1 cellular context compared by ENCODE assay signal in the genomic region with DNA sequence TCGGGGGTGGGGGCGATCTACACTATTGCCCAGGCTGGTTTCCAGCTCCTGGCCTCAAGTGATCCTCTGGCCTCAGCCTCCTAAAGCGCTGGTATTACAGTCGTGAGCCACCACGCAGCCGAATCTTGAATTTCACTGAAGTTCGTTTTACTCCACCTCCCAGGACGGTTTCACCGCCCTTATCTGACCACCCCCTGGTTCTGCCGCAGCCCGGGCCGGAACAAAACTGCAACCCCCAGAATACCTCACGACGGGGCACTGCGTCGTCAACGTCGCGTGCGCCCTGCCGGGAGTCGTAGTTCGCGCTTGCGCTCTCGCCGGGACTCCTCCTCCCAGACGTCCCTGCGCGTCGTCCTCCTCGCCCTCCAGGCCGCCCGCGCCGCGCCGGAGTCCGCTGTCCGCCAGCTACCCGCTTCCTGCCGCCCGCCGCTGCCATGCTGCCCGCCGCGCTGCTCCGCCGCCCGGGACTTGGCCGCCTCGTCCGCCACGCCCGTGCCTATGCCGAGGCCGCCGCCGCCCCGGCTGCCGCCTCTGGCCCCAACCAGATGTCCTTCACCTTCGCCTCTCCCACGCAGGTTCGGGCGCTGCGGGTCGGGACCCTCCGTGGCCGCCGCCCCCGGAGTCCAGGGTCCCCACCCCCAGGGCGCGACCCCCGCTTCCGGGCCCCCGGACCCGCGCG.
TF ChIP-seq lines count a peak whose summit lies in the region.

A gene (plus strand): TSS at position 335 of the 679 bp plus-strand sequence. CDS start 100 bp downstream, at position 435.

TF ChIP-seq in HepG2, 621 proteins besides CTCF, POLR2A, EP300 and RAD21 (continued from another document and continues in another):
- TF ChIP-seq, protein P1, sequence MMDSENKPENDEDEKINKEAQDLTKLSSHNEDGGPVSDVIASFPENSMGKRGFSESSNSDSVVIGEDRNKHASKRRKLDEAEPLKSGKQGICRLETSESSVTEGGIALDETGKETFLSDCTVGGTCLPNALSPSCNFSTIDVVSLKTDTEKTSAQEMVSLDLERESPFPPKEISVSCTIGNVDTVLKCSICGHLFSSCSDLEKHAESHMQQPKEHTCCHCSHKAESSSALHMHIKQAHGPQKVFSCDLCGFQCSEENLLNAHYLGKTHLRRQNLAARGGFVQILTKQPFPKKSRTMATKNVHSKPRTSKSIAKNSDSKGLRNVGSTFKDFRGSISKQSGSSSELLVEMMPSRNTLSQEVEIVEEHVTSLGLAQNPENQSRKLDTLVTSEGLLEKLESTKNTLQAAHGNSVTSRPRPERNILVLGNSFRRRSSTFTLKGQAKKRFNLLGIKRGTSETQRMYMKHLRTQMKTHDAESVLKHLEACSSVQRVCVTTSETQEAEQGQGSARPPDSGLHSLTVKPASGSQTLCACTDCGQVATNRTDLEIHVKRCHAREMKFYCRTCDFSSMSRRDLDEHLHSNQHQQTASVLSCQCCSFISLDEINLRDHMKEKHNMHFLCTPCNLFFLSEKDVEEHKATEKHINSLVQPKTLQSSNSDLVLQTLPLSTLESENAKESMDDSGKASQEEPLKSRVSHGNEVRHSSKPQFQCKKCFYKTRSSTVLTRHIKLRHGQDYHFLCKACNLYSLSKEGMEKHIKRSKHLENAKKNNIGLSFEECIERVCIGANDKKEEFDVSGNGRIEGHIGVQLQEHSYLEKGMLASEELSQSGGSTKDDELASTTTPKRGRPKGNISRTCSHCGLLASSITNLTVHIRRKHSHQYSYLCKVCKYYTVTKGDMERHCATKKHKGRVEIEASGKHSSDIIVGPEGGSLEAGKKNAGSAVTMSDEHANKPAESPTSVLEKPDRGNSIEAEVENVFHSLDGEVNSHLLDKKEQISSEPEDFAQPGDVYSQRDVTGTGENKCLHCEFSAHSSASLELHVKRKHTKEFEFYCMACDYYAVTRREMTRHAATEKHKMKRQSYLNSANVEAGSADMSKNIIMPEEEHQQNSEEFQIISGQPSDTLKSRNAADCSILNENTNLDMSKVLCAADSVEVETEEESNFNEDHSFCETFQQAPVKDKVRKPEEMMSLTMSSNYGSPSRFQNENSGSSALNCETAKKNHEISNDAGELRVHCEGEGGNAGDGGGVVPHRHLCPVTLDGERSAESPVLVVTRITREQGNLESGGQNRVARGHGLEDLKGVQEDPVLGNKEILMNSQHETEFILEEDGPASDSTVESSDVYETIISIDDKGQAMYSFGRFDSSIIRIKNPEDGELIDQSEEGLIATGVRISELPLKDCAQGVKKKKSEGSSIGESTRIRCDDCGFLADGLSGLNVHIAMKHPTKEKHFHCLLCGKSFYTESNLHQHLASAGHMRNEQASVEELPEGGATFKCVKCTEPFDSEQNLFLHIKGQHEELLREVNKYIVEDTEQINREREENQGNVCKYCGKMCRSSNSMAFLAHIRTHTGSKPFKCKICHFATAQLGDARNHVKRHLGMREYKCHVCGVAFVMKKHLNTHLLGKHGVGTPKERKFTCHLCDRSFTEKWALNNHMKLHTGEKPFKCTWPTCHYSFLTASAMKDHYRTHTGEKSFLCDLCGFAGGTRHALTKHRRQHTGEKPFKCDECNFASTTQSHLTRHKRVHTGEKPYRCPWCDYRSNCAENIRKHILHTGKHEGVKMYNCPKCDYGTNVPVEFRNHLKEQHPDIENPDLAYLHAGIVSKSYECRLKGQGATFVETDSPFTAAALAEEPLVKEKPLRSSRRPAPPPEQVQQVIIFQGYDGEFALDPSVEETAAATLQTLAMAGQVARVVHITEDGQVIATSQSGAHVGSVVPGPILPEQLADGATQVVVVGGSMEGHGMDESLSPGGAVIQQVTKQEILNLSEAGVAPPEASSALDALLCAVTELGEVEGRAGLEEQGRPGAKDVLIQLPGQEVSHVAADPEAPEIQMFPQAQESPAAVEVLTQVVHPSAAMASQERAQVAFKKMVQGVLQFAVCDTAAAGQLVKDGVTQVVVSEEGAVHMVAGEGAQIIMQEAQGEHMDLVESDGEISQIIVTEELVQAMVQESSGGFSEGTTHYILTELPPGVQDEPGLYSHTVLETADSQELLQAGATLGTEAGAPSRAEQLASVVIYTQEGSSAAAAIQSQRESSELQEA (CRISPR knock-in tag; IDR thresholded peaks at IDR 0.05; ENCODE audit: not compliant biosample characterization): no peak
- TF ChIP-seq SPEN (CRISPR knock-in tag; IDR thresholded peaks at IDR 0.05; ENCODE audit: low read depth) (peak; percentile 92), ZNF850 (CRISPR knock-in tag; conservative IDR thresholded peaks at IDR 0.05) (no peak), FOXK1 (CRISPR knock-in tag; IDR thresholded peaks at IDR 0.05; ENCODE audit: borderline replicate concordance, low read depth) (peak; percentile 69; the same call in 1 of the 2 replicates), JUNB (CRISPR knock-in tag; IDR thresholded peaks at IDR 0.05; ENCODE audit: borderline replicate concordance) (no peak), ZSCAN21 (CRISPR knock-in tag; IDR thresholded peaks at IDR 0.05; ENCODE audit: borderline replicate concordance) (peak; percentile 77; the same call in 1 of the 2 replicates), BHLHE40 (IDR thresholded peaks at IDR 0.05; ENCODE audit: low read length) (peak; percentile 73), MIER3 (CRISPR knock-in tag; IDR thresholded peaks at IDR 0.05; ENCODE audit: borderline replicate concordance) (peak; percentile 71; the same call in 1 of the 2 replicates), KLF12 (CRISPR knock-in tag; IDR thresholded peaks at IDR 0.05; ENCODE audit: borderline replicate concordance) (no peak), HDAC6 (IDR thresholded peaks at IDR 0.05; ENCODE audit: low read depth, low read length) (no peak), HNRNPL (IDR thresholded peaks at IDR 0.05; ENCODE audit: low read depth, low read length) (no peak), DR1 (CRISPR knock-in tag; IDR thresholded peaks at IDR 0.05) (peak; percentile 60; the same call in 1 of the 2 replicates), FOXP1 (IDR thresholded peaks at IDR 0.05) (no peak), FOXP1 (CRISPR knock-in tag; IDR thresholded peaks at IDR 0.05) (no peak), FOSL1 (CRISPR knock-in tag; IDR thresholded peaks at IDR 0.05; ENCODE audit: borderline replicate concordance) (no peak), ZNF431 (CRISPR knock-in tag; IDR thresholded peaks at IDR 0.05; ENCODE audit: borderline replicate concordance, low read depth) (0 out of 2 replicates have a peak, but pooled peaks have one; percentile 76), ZNF230 (CRISPR knock-in tag; IDR thresholded peaks at IDR 0.05) (no peak), SOX6 (IDR thresholded peaks at IDR 0.05) (no peak), SOX6 (CRISPR knock-in tag; IDR thresholded peaks at IDR 0.05) (peak; percentile 36; the same call in 1 of the 2 replicates), ZNF331 (CRISPR knock-in tag; IDR thresholded peaks at IDR 0.05) (peak; percentile 37; the same call in 1 of the 2 replicates), ZNF776 (CRISPR knock-in tag; IDR thresholded peaks at IDR 0.05) (peak; percentile 47; the same call in 1 of the 2 replicates), PCBP2 (optimal IDR thresholded peaks at IDR 0.05; ENCODE audit: low read depth, low read length, poor library complexity, severe bottlenecking) (no peak), SALL1 (CRISPR knock-in tag; IDR thresholded peaks at IDR 0.05) (peak; percentile 11; the same call in 1 of the 2 replicates), HIVEP1 (CRISPR knock-in tag; IDR thresholded peaks at IDR 0.05) (no peak), HNF4A (CRISPR knock-in tag; IDR thresholded peaks at IDR 0.05) (peak; percentile 22; the same call in 1 of the 2 replicates), ZKSCAN1 (IDR thresholded peaks at IDR 0.05; ENCODE audit: low read length) (no peak), ZNF652 (CRISPR knock-in tag; IDR thresholded peaks at IDR 0.05; ENCODE audit: borderline replicate concordance, low read depth) (no peak), ZFP82 (CRISPR knock-in tag; IDR thresholded peaks at IDR 0.05; ENCODE audit: borderline replicate concordance) (peak; percentile 60; the same call in 1 of the 2 replicates), ZIK1 (CRISPR knock-in tag; IDR thresholded peaks at IDR 0.05; ENCODE audit: borderline replicate concordance, low read depth) (peak; percentile 70; the same call in 1 of the 2 replicates), FOXO1 (CRISPR knock-in tag; IDR thresholded peaks at IDR 0.05) (peak; percentile 25; the same call in 1 of the 2 replicates)
- TF ChIP-seq, protein P2, sequence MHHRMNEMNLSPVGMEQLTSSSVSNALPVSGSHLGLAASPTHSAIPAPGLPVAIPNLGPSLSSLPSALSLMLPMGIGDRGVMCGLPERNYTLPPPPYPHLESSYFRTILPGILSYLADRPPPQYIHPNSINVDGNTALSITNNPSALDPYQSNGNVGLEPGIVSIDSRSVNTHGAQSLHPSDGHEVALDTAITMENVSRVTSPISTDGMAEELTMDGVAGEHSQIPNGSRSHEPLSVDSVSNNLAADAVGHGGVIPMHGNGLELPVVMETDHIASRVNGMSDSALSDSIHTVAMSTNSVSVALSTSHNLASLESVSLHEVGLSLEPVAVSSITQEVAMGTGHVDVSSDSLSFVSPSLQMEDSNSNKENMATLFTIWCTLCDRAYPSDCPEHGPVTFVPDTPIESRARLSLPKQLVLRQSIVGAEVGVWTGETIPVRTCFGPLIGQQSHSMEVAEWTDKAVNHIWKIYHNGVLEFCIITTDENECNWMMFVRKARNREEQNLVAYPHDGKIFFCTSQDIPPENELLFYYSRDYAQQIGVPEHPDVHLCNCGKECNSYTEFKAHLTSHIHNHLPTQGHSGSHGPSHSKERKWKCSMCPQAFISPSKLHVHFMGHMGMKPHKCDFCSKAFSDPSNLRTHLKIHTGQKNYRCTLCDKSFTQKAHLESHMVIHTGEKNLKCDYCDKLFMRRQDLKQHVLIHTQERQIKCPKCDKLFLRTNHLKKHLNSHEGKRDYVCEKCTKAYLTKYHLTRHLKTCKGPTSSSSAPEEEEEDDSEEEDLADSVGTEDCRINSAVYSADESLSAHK (CRISPR knock-in tag; IDR thresholded peaks at IDR 0.05; ENCODE audit: borderline replicate concordance): no peak
- TF ChIP-seq, protein P3, sequence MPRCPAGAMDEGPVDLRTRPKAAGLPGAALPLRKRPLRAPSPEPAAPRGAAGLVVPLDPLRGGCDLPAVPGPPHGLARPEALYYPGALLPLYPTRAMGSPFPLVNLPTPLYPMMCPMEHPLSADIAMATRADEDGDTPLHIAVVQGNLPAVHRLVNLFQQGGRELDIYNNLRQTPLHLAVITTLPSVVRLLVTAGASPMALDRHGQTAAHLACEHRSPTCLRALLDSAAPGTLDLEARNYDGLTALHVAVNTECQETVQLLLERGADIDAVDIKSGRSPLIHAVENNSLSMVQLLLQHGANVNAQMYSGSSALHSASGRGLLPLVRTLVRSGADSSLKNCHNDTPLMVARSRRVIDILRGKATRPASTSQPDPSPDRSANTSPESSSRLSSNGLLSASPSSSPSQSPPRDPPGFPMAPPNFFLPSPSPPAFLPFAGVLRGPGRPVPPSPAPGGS (CRISPR knock-in tag; IDR thresholded peaks at IDR 0.05): peak; percentile 61; the same call in 1 of the 2 replicates
- TF ChIP-seq, protein P4, sequence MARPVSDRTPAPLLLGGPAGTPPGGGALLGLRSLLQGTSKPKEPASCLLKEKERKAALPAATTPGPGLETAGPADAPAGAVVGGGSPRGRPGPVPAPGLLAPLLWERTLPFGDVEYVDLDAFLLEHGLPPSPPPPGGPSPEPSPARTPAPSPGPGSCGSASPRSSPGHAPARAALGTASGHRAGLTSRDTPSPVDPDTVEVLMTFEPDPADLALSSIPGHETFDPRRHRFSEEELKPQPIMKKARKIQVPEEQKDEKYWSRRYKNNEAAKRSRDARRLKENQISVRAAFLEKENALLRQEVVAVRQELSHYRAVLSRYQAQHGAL (CRISPR knock-in tag; IDR thresholded peaks at IDR 0.05; ENCODE audit: not compliant biosample characterization): no peak
- TF ChIP-seq, protein P5, sequence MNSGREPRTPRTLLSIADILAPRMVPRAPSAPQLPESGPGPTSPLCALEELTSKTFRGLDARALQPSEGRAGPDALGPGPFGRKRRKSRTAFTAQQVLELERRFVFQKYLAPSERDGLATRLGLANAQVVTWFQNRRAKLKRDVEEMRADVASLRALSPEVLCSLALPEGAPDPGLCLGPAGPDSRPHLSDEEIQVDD (CRISPR knock-in tag; IDR thresholded peaks at IDR 0.05; ENCODE audit: borderline replicate concordance): 0 out of 2 replicates have a peak, but pooled peaks have one; percentile 45
- TF ChIP-seq, protein P6, sequence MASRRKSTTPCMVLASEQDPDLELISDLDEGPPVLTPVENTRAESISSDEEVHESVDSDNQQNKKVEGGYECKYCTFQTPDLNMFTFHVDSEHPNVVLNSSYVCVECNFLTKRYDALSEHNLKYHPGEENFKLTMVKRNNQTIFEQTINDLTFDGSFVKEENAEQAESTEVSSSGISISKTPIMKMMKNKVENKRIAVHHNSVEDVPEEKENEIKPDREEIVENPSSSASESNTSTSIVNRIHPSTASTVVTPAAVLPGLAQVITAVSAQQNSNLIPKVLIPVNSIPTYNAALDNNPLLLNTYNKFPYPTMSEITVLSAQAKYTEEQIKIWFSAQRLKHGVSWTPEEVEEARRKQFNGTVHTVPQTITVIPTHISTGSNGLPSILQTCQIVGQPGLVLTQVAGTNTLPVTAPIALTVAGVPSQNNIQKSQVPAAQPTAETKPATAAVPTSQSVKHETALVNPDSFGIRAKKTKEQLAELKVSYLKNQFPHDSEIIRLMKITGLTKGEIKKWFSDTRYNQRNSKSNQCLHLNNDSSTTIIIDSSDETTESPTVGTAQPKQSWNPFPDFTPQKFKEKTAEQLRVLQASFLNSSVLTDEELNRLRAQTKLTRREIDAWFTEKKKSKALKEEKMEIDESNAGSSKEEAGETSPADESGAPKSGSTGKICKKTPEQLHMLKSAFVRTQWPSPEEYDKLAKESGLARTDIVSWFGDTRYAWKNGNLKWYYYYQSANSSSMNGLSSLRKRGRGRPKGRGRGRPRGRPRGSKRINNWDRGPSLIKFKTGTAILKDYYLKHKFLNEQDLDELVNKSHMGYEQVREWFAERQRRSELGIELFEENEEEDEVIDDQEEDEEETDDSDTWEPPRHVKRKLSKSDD (CRISPR knock-in tag; IDR thresholded peaks at IDR 0.05; ENCODE audit: low read depth): peak; percentile 68; the same call in 1 of the 2 replicates
- TF ChIP-seq, protein P7, sequence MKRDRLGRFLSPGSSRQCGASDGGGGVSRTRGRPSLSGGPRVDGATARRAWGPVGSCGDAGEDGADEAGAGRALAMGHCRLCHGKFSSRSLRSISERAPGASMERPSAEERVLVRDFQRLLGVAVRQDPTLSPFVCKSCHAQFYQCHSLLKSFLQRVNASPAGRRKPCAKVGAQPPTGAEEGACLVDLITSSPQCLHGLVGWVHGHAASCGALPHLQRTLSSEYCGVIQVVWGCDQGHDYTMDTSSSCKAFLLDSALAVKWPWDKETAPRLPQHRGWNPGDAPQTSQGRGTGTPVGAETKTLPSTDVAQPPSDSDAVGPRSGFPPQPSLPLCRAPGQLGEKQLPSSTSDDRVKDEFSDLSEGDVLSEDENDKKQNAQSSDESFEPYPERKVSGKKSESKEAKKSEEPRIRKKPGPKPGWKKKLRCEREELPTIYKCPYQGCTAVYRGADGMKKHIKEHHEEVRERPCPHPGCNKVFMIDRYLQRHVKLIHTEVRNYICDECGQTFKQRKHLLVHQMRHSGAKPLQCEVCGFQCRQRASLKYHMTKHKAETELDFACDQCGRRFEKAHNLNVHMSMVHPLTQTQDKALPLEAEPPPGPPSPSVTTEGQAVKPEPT (CRISPR knock-in tag; IDR thresholded peaks at IDR 0.05; ENCODE audit: low read depth): no peak
- TF ChIP-seq, protein P8, sequence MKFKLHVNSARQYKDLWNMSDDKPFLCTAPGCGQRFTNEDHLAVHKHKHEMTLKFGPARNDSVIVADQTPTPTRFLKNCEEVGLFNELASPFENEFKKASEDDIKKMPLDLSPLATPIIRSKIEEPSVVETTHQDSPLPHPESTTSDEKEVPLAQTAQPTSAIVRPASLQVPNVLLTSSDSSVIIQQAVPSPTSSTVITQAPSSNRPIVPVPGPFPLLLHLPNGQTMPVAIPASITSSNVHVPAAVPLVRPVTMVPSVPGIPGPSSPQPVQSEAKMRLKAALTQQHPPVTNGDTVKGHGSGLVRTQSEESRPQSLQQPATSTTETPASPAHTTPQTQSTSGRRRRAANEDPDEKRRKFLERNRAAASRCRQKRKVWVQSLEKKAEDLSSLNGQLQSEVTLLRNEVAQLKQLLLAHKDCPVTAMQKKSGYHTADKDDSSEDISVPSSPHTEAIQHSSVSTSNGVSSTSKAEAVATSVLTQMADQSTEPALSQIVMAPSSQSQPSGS (CRISPR knock-in tag; IDR thresholded peaks at IDR 0.05): 0 out of 2 replicates have a peak, but pooled peaks have one; percentile 38
